13 cellular contexts compared by ENCODE assay signal in the genomic region with DNA sequence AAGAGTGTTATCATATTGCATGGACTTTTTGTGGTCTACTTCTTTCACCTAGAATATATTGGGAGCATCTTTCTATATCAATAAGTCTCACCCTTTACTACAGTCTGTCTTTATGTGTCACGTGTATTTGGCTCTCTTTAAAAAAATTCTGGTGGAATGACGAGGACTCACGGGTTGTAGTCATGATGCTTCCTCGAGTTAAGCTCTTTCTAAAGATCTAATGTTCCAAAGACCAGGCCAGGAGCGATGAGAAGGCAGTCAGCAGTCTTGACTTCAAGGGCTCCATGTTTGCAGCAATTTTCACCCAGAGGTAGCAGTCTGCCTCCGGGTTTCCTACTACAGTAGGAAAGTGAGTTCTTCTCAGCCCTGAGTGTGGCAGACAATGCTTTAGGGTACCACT.
"Had no signal": no experiment of that assay in that cellular context is flagged by ENCODE, and none has a peak within 500 bp of the region (broad histone marks: within the 10 kb centered on the region; RNA-seq: fewer than 3 reads in every experiment).

No MANE protein-coding gene starts in this region.

- H3K27me3 Mint-ChIP-seq: central memory CD8-positive, alpha-beta T cell had no signal

- DNase-seq: cortex of kidney; effector memory CD4-positive, alpha-beta T cell; hippocampal formation; natural killer cell; small intestine; stimulated activated CD4-positive, alpha-beta T cell treated with anti-CD3 and anti-CD28 coated beads, Interleukin-12 subunit alpha, Interleukin-12 subunit beta, amount 100 ng/mL, for 4 hours; stimulated activated naive CD4-positive, alpha-beta T cell; stomach; trophoblast cell had no signal

- H3K27ac ChIP-seq: neutrophil, stomach had no signal

- H3K27ac Mint-ChIP-seq: natural killer cell had no signal

- H3K4me3 ChIP-seq: stomach had no signal

- H3K4me1 Mint-ChIP-seq: central memory CD8-positive, alpha-beta T cell had no signal

- ATAC-seq: esophagus mucosa, left lobe of liver, natural killer cell had no signal

- H3K36me3 Mint-ChIP-seq: natural killer cell had no signal

- H3K4me3 Mint-ChIP-seq: central memory CD8-positive, alpha-beta T cell; natural killer cell had no signal

- H3K9me3 ChIP-seq: neutrophil, stomach had no signal

- H3K27me3 ChIP-seq: neutrophil, stomach had no signal

- H3K36me3 ChIP-seq: stomach had no signal

- H3K9me3 Mint-ChIP-seq: central memory CD8-positive, alpha-beta T cell; natural killer cell had no signal
